8 cellular contexts compared by ENCODE assay signal in the genomic region with DNA sequence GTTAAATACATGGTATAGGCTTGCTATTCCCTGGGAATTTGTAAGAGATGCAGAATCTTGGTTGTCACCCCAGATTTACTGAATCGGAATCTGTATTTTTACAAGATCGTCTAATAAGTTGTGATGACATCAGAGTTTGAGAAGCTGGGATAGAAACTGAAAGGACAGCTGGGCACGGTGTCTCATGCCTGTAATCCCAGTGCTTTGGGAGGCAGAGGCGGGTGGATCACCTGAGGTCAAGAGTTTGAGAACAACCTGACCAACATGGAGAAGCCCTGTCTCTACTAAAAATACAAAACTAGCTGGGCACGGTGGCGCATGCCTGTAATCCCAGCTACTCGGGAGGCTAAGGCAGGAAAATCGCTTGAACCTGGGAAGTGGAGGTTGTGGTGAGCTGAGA. TPM values are rescaled to one million over a fixed set of nuclear protein-coding genes. Genes with fewer than 3 reads are reported as not detected.
DNase-seq lines count a peak whose midpoint lies in the region; ATAC-seq and TF ChIP-seq lines count a peak whose summit lies in the region.
"Not testable (repeated sequence)": the region's sequence is repeated elsewhere in the genome, so short reads cannot be mapped to it uniquely, and the experiment has no call there.

No MANE protein-coding gene starts in this region.

- H3K9me3 ChIP-seq in GM23248 (ENCODE audit: low read depth); SU-DHL-6 (ENCODE audit: insufficient read depth, low read length); liver (ENCODE audit: control insufficient read depth in 4 of 4, low read length in 3 of 4): not testable (repeated sequence)

- not testable (repeated sequence) for H2AFZ ChIP-seq in GM23248; KMS-11 (ENCODE audit: low read depth); SU-DHL-6 (ENCODE audit: low read depth, low read length, severe bottlenecking)

- H3K4me1 ChIP-seq in GM23248 (ENCODE audit: insufficient read depth): peaks cover 67% of the 10 kb centered on the region
- H3K4me1 ChIP-seq in KMS-11 (ENCODE audit: low read depth, poor library complexity, severe bottlenecking): peaks cover 36% of the 10 kb centered on the region
- H3K4me1 ChIP-seq in liver (ENCODE audit: control insufficient read depth in 4 of 4, insufficient read depth in 4 of 4, low read length in 3 of 4): peaks cover 18 to 62% (median 53%) of the 10 kb centered on the region in 4 donors

- H3K9me3 Mint-ChIP-seq in chondrocyte (ENCODE audit: low read depth); naive B cell; stimulated activated naive B cell treated with anti-CD40 and anti-IgM and Interleukin-4, amounts not matched to agents 10 μg/mL and 1 μg/mL and 100 μg/mL, for 72 hours: not testable (repeated sequence)

- H3K27me3 Mint-ChIP-seq in chondrocyte (ENCODE audit: low read depth); naive B cell; stimulated activated naive B cell treated with anti-CD40 and anti-IgM and Interleukin-4, amounts not matched to agents 10 μg/mL and 1 μg/mL and 100 μg/mL, for 72 hours: not testable (repeated sequence)

- peak overlapping the region; percentile 6 for H3K27ac Mint-ChIP-seq in chondrocyte (ENCODE audit: unreplicated experiment)
- peak overlapping the region in 5 of 6 donors; percentile 5 to 60 (median 24) for H3K27ac Mint-ChIP-seq in naive B cell
- H3K27ac Mint-ChIP-seq in stimulated activated naive B cell treated with anti-CD40 and anti-IgM and Interleukin-4, amounts not matched to agents 10 μg/mL and 1 μg/mL and 100 μg/mL, for 72 hours: peak overlapping the region; percentile 37

- H3K9me2 ChIP-seq in GM23248 (ENCODE audit: insufficient read depth); SU-DHL-6 (replicated peaks; ENCODE audit: insufficient read depth, low read length): not testable (repeated sequence)

- ATAC-seq in naive B cell (ENCODE audit: low read depth in 2 of 2); stimulated activated naive B cell treated with anti-CD40 and anti-IgM and Interleukin-4, amounts not matched to agents 10 μg/mL and 1 μg/mL and 100 μg/mL, for 72 hours (replicated peaks): not testable (repeated sequence)

- not testable (repeated sequence) for H3K36me3 Mint-ChIP-seq in chondrocyte (ENCODE audit: low read depth); naive B cell
- peaks cover 3 to 17% of the 10 kb centered on the region in 2 donors for H3K36me3 Mint-ChIP-seq in stimulated activated naive B cell treated with anti-CD40 and anti-IgM and Interleukin-4, amounts not matched to agents 10 μg/mL and 1 μg/mL and 100 μg/mL, for 72 hours

- not testable (repeated sequence) for TF ChIP-seq CTCF in KMS-11 (conservative IDR thresholded peaks at IDR 0.05; ENCODE audit: low read depth, low read length); SU-DHL-6 (IDR thresholded peaks at IDR 0.05; ENCODE audit: insufficient read depth, low read length, poor library complexity, severe bottlenecking); chondrocyte (IDR thresholded peaks at IDR 0.05); liver (IDR thresholded peaks at IDR 0.05; ENCODE audit: low read depth, low read length, missing input control)

- H3K27ac ChIP-seq in GM23248: peak overlapping the region; percentile 22; the same call in 1 of the 2 replicates
- H3K27ac ChIP-seq in KMS-11: 0 out of 2 replicates have a peak overlapping the region, but pooled peaks have one; percentile 8
- H3K27ac ChIP-seq in SU-DHL-6 (ENCODE audit: low read depth, low read length): peak overlapping the region; percentile 14; the same call in 1 of the 2 replicates
- peak overlapping the region; percentile 80 for H3K27ac ChIP-seq in liver (ENCODE audit: low read depth in 1 of 2, low read length in 2 of 2)

- H3K9ac ChIP-seq in GM23248; KMS-11; SU-DHL-6 (ENCODE audit: low read length); liver (ENCODE audit: low read depth in 1 of 2, low read length in 2 of 2): not testable (repeated sequence)

- peak in 1 of 2 donors; percentile 7 for TF ChIP-seq RAD21 in liver (IDR thresholded peaks at IDR 0.05)

- not testable (repeated sequence) for H3K4me3 Mint-ChIP-seq in chondrocyte (ENCODE audit: unreplicated experiment); stimulated activated naive B cell treated with anti-CD40 and anti-IgM and Interleukin-4, amounts not matched to agents 10 μg/mL and 1 μg/mL and 100 μg/mL, for 72 hours
- peak overlapping the region in 1 of 8 donors; percentile 25 for H3K4me3 Mint-ChIP-seq in naive B cell

- 96 to 99% methylated on average over 8 of the region's 8 CpGs for WGBS in GM23248 (ENCODE audit: low coverage in 1 of 2, low lambda C conversion rate in 2 of 2, missing lambda C conversion rate in 2 of 2), 2 experiments
- WGBS in liver: 44% methylated on average over 8 of the region's 8 CpGs

- peaks cover 57% of the 10 kb centered on the region for H3K4me1 Mint-ChIP-seq in chondrocyte (ENCODE audit: low read depth)
- peaks cover 30 to 81% (median 43%) of the 10 kb centered on the region in 3 donors for H3K4me1 Mint-ChIP-seq in naive B cell
- peaks cover 25 to 56% of the 10 kb centered on the region in 2 donors for H3K4me1 Mint-ChIP-seq in stimulated activated naive B cell treated with anti-CD40 and anti-IgM and Interleukin-4, amounts not matched to agents 10 μg/mL and 1 μg/mL and 100 μg/mL, for 72 hours

- H3K27me3 ChIP-seq in GM23248 (replicated peaks; ENCODE audit: insufficient read depth); KMS-11 (ENCODE audit: insufficient read depth, low read depth); SU-DHL-6 (ENCODE audit: low read length); liver (ENCODE audit: control insufficient read depth in 4 of 4, insufficient read depth in 4 of 4, low read length in 3 of 4): not testable (repeated sequence)

- H3K4me3 ChIP-seq in GM23248; KMS-11 (IDR thresholded peaks at IDR 0.05; ENCODE audit: insufficient read depth, low read depth, low read length); SU-DHL-6 (ENCODE audit: insufficient read depth, low read length, poor library complexity, severe bottlenecking): not testable (repeated sequence)
- peak overlapping the region in 1 of 3 donors; percentile 23 for H3K4me3 ChIP-seq in liver (ENCODE audit: low read depth in 1 of 3, low read length in 3 of 3)

- H3F3A ChIP-seq in GM23248 (ENCODE audit: insufficient read depth) (peaks cover 97% of the 10 kb centered on the region), SU-DHL-6 (ENCODE audit: insufficient read depth) (peaks cover 30% of the 10 kb centered on the region)

- H4K20me1 ChIP-seq in GM23248 (ENCODE audit: insufficient read depth): peaks cover 83% of the 10 kb centered on the region
- H4K20me1 ChIP-seq in KMS-11 (ENCODE audit: insufficient read depth): peaks cover 15% of the 10 kb centered on the region; the same call in 1 of the 2 replicates
- not testable (repeated sequence) for H4K20me1 ChIP-seq in SU-DHL-6 (ENCODE audit: low read depth, low read length)

- H3K36me3 ChIP-seq in GM23248 (ENCODE audit: low read depth): peaks cover 28% of the 10 kb centered on the region
- not testable (repeated sequence) for H3K36me3 ChIP-seq in KMS-11 (ENCODE audit: insufficient read depth); SU-DHL-6 (ENCODE audit: low read length); liver (ENCODE audit: control insufficient read depth in 4 of 4, insufficient read depth in 3 of 4, low read depth in 1 of 4, low read length in 3 of 4)

- in situ Hi-C loops in GM23248 (cut with MboI): not testable (repeated sequence)

- H3K4me2 ChIP-seq in GM23248 (ENCODE audit: unreplicated experiment); KMS-11; SU-DHL-6 (ENCODE audit: low read depth, low read length, poor library complexity, severe bottlenecking): not testable (repeated sequence)

- not testable (repeated sequence) for DNase-seq in GM23248; chondrocyte (ENCODE audit: low spot score); naive B cell; stimulated activated naive B cell treated with anti-CD40 and anti-IgM and Interleukin-4, amounts not matched to agents 10 μg/mL and 1 μg/mL and 100 μg/mL, for 72 hours
- peak; percentile 30 for DNase-seq in iris pigment epithelial cell (ENCODE audit: low read depth)

- peaks cover 100% of the 10 kb centered on the region for H3K79me2 ChIP-seq in GM23248 (ENCODE audit: insufficient read depth)
- H3K79me2 ChIP-seq in KMS-11 (ENCODE audit: insufficient read depth, low read depth): peaks cover 97% of the 10 kb centered on the region
- H3K79me2 ChIP-seq in SU-DHL-6 (ENCODE audit: insufficient read depth, low read length): peaks cover 98% of the 10 kb centered on the region

TF ChIP-seq in liver, 16 proteins besides CTCF, POLR2A, EP300 and RAD21:
- TF ChIP-seq HNF4A (conservative IDR thresholded peaks at IDR 0.05) (peak; percentile 30 to 37), RXRA (IDR thresholded peaks at IDR 0.05) (peak; percentile 61 to 74)
TF ChIP-seq in liver: peak in this region for 2; not testable (repeated sequence) for 14.

RNA-seq across cellular contexts. Expression of a gene that starts 35.4 kb away (rescaled TPM):
- total RNA-seq in GM23248 (2014; rRNA removed; shearing (Covaris generic)): 1,589 and 1,665 TPM in 2 replicates
- polyA plus RNA-seq in GM23248 (2016; fragmentation: Nextera tagmentation; extraction: Ambion mirVana): 1,380 and 1,381 TPM in 2 replicates
- 282 to 430 TPM (median 411 TPM) in 3 replicates for total RNA-seq in chondrocyte
- 10 to 100 TPM; 36.1 to 40.7 TPM for total RNA-seq in liver
- polyA plus RNA-seq in liver: 10 to 100 TPM; 15.0 to 20.6 TPM
- 100 to 1,000 TPM in 1 of 6 donors, 10 to 100 TPM in 5; 76.7 to 108 (median 92.1) TPM for polyA plus RNA-seq in naive B cell (ENCODE audit: low read depth in 6 of 6)

Comparison
In these comparisons a context has a peak if more than half of its experiments do, and no peak if none do; other contexts are left out.
1. H3K27ac ChIP-seq: peak in every context shown above with its lines; median percentile 80 in liver; 22 in GM23248; 14 in SU-DHL-6; 8 in KMS-11.